In genomic region chr2:196268538-196269338, GRCh38 we compare ENCODE assay signal across 8 cellular contexts.
A peak's percentile ranks its signal among the peaks of the same experiment; 100 is the strongest.
DNase-seq lines count a peak whose midpoint lies in the region; ATAC-seq and TF ChIP-seq lines count a peak whose summit lies in the region.

No MANE protein-coding gene starts in this region.

- peaks cover 0 to 3% of the 10 kb centered on the region in 2 donors for H3K4me1 ChIP-seq in gastrocnemius medialis

- H3K27ac Mint-ChIP-seq in effector memory CD8-positive, alpha-beta T cell, result peak overlapping the region; percentile 4 to 77

- H3K27me3 ChIP-seq in gastrocnemius medialis, result no peaks in the 10 kb centered on the region

- H3K27me3 Mint-ChIP-seq in effector memory CD8-positive, alpha-beta T cell, result no peaks in the 10 kb centered on the region

- no peak overlapping the region for H3K4me3 ChIP-seq in gastrocnemius medialis

- no peak for TF ChIP-seq POLR2A in gastrocnemius medialis (IDR thresholded peaks at IDR 0.05)

- DNase-seq in activated CD4-positive, CD25-positive, alpha-beta regulatory T cell (lab: John Stamatoyannopoulos, UW), result no peak
- DNase-seq in NOMO-1 (lab: John Stamatoyannopoulos, UW; ENCODE audit: unreplicated experiment in 2 of 2) (peak; percentile 90 to 96), gastrocnemius medialis (no peak), glomerular visceral epithelial cell (ENCODE audit: extremely low spot score) (no peak), hypothalamus (lab: John Stamatoyannopoulos, UW) (no peak)
- DNase-seq in effector memory CD8-positive, alpha-beta T cell, result no peak

- intact Hi-C loops in gastrocnemius medialis (cut with DNase I; ENCODE audit: low total_unique reads), result no loop called here

- no peak for TF ChIP-seq CTCF in gastrocnemius medialis (IDR thresholded peaks at IDR 0.05 in 4 of 5, conservative IDR thresholded peaks at IDR 0.05 in 1 of 5)

- H3K9me3 ChIP-seq in gastrocnemius medialis, result no peaks in the 10 kb centered on the region

- peaks cover 22 to 37% of the 10 kb centered on the region in 2 donors for H3K4me1 Mint-ChIP-seq in effector memory CD8-positive, alpha-beta T cell (ENCODE audit: low read depth in 2 of 2)

- H3K4me3 Mint-ChIP-seq in effector memory CD8-positive, alpha-beta T cell, result peak overlapping the region; percentile 47 to 70

- no peaks in the 10 kb centered on the region for H3K36me3 ChIP-seq in gastrocnemius medialis

- H3K9me3 Mint-ChIP-seq in effector memory CD8-positive, alpha-beta T cell, result no peaks in the 10 kb centered on the region

- in situ Hi-C loops in gastrocnemius medialis (cut with MboI; ENCODE audit: low sequenced_read_pairs in 4 of 4), result no loop called here

- no peaks in the 10 kb centered on the region for H3K36me3 Mint-ChIP-seq in effector memory CD8-positive, alpha-beta T cell (ENCODE audit: insufficient read depth)

- peak overlapping the region in 2 of 4 donors; percentile 26 to 34 for H3K27ac ChIP-seq in gastrocnemius medialis

- ATAC-seq in activated CD4-positive, CD25-positive, alpha-beta regulatory T cell treated with anti-CD3 and anti-CD28 coated beads, Interleukin-2, amount 50 U/mL, for 24 hours, result peak; percentile 44 to 47
- peak; percentile 67 for ATAC-seq in effector memory CD8-positive, alpha-beta T cell (replicated peaks)
- ATAC-seq in gastrocnemius medialis (peak; percentile 41 to 50), GM19324 (IDR thresholded peaks at IDR 0.05; ENCODE audit: low FRiP score, unreplicated experiment) (no peak)

Comparison
In these comparisons a context has a peak if more than half of its experiments do, and no peak if none do; other contexts are left out.
1. DNase-seq: peak in NOMO-1 (2 of 2); none in activated CD4-positive, CD25-positive, alpha-beta regulatory T cell (0 of 4), effector memory CD8-positive, alpha-beta T cell (0 of 3), gastrocnemius medialis (0 of 2), glomerular visceral epithelial cell (single experiment) and hypothalamus (0 of 51).